16 cellular contexts compared by ENCODE assay signal in genomic region chr13:49302817-49303216, GRCh38. TPM values are rescaled to one million over a fixed set of nuclear protein-coding genes. Genes with fewer than 3 reads are reported as not detected.
DNase-seq lines count a peak whose midpoint lies in the region; ATAC-seq and TF ChIP-seq lines count a peak whose summit lies in the region.
"Had no signal": no experiment of that assay in that cellular context is flagged by ENCODE, and none has a peak within 500 bp of the region (broad histone marks: within the 10 kb centered on the region; RNA-seq: fewer than 3 reads in every experiment).

No MANE protein-coding gene starts in this region.

- no TSS peak for BruUV-seq in Calu3 (replicated peaks; lab: Mats Ljungman, UMichigan)

- ATAC-seq in T-helper 17 cell = no peak
- ATAC-seq in HG02885 (IDR thresholded peaks at IDR 0.05; ENCODE audit: poor library complexity, unreplicated experiment) = no peak
- no peak for ATAC-seq in HG03354 (IDR thresholded peaks at IDR 0.05; ENCODE audit: poor library complexity, severe bottlenecking, unreplicated experiment)
- no peak for ATAC-seq in GM18858 (IDR thresholded peaks at IDR 0.05; ENCODE audit: unreplicated experiment)
- ATAC-seq: esophagus mucosa had no signal

- no peak overlapping the region for H3K27ac ChIP-seq in BLaER1

- no peaks in the 10 kb centered on the region for H3K27me3 ChIP-seq in BLaER1
- H3K27me3 ChIP-seq: ovary had no signal

- intact Hi-C loops in Calu3 (cut with micrococcal nuclease; ENCODE audit: unreplicated experiment) = no loop called here

- TF ChIP-seq CTCF in Calu3 (IDR thresholded peaks at IDR 0.05; ENCODE audit: unreplicated experiment) (no peak), neural crest cell (conservative IDR thresholded peaks at IDR 0.05) (no peak)

- CTCF ChIA-PET in Calu3 (lab: Charles Lee) = interaction anchor here (1.8 kb wide), 1 partner anchor 141 kb away, joined by 4 read pairs; the partner anchor contains the start of genes CAB39L and SETDB2

- no peaks in the 10 kb centered on the region for H3K27me3 Mint-ChIP-seq in Calu3 (ENCODE audit: unreplicated experiment)
- H3K27me3 Mint-ChIP-seq in T-helper 17 cell = no peaks in the 10 kb centered on the region
- no peaks in the 10 kb centered on the region for H3K27me3 Mint-ChIP-seq in neural crest cell (ENCODE audit: low read depth)
- H3K27me3 Mint-ChIP-seq: activated B cell treated with CpG ODN at 0.5 μM for 24 hours; activated naive CD8-positive, alpha-beta T cell treated with anti-CD3 and anti-CD28 coated beads for 36 hours had no signal

- peak overlapping the region; percentile 68 for H3K4me2 ChIP-seq in BLaER1

- H3K4me1 Mint-ChIP-seq in Calu3 (ENCODE audit: low read depth, unreplicated experiment) (peaks cover 46% of the 10 kb centered on the region), T-helper 17 cell (peaks cover 21% of the 10 kb centered on the region), neural crest cell (peaks cover 55% of the 10 kb centered on the region)

- H3K4me3 Mint-ChIP-seq in Calu3 (ENCODE audit: low read depth, unreplicated experiment) (no peak overlapping the region), T-helper 17 cell (no peak overlapping the region), neural crest cell (no peak overlapping the region)
- H3K4me3 Mint-ChIP-seq: activated B cell treated with CpG ODN at 0.5 μM for 24 hours; activated naive CD8-positive, alpha-beta T cell treated with anti-CD3 and anti-CD28 coated beads for 36 hours had no signal

- no peak overlapping the region for H3K9ac ChIP-seq in BLaER1

- DNase-seq in Calu3 (no peak), T-helper 17 cell (no peak), neural crest cell (ENCODE audit: low read depth, low spot score) (no peak), activated gamma-delta T cell (lab: John Stamatoyannopoulos, UW) (no peak)
- DNase-seq: activated B cell treated with CpG ODN at 0.5 μM for 24 hours; activated naive CD8-positive, alpha-beta T cell treated with anti-CD3 and anti-CD28 coated beads for 36 hours; activated T-cell treated with anti-CD3 and anti-CD28 coated beads, Interleukin-2, amount 50 U/mL, for 48 hours; NCI-H1436; NCI-H524; ovary; PC-3 had no signal

- H3K9me3 ChIP-seq in BLaER1 (no peaks in the 10 kb centered on the region), T-helper 17 cell (ENCODE audit: control insufficient read depth, low read length, poor library complexity, severe bottlenecking) (no peaks in the 10 kb centered on the region)
- H3K9me3 ChIP-seq: ovary had no signal

- no peaks in the 10 kb centered on the region for H3K36me3 ChIP-seq in BLaER1
- H3K36me3 ChIP-seq: ovary had no signal

- H4K20me1 ChIP-seq in BLaER1 = no peaks in the 10 kb centered on the region

- no peak overlapping the region for H3K4me3 ChIP-seq in BLaER1
- H3K4me3 ChIP-seq: ovary had no signal

- H3K27ac Mint-ChIP-seq in Calu3 (ENCODE audit: unreplicated experiment) (peak overlapping the region; percentile 13), T-helper 17 cell (peak overlapping the region; percentile 84), neural crest cell (ENCODE audit: unreplicated experiment) (peak overlapping the region; percentile 95)
- H3K27ac Mint-ChIP-seq: activated B cell treated with CpG ODN at 0.5 μM for 24 hours; activated naive CD8-positive, alpha-beta T cell treated with anti-CD3 and anti-CD28 coated beads for 36 hours had no signal

- H3K4me1 ChIP-seq in BLaER1 = peaks cover 67% of the 10 kb centered on the region

- no peaks in the 10 kb centered on the region for H3K36me3 Mint-ChIP-seq in Calu3 (ENCODE audit: insufficient read depth, unreplicated experiment)
- H3K36me3 Mint-ChIP-seq in T-helper 17 cell (ENCODE audit: low read depth) = peaks cover 2% of the 10 kb centered on the region
- no peaks in the 10 kb centered on the region for H3K36me3 Mint-ChIP-seq in neural crest cell (ENCODE audit: low read depth)
- H3K36me3 Mint-ChIP-seq: activated naive CD8-positive, alpha-beta T cell treated with anti-CD3 and anti-CD28 coated beads for 36 hours had no signal

- H3K9me3 Mint-ChIP-seq in Calu3 (ENCODE audit: low read depth, unreplicated experiment) = no peaks in the 10 kb centered on the region
- H3K9me3 Mint-ChIP-seq in neural crest cell = no peaks in the 10 kb centered on the region
- H3K9me3 Mint-ChIP-seq: activated B cell treated with CpG ODN at 0.5 μM for 24 hours; activated naive CD8-positive, alpha-beta T cell treated with anti-CD3 and anti-CD28 coated beads for 36 hours had no signal

RNA-seq across cellular contexts. Expression of gene CDADC1, which starts 55.1 kb away (rescaled TPM):
- 6.4 and 7.8 TPM in 2 replicates for total RNA-seq in Calu3 (2022)
- 10 to 100 TPM; 16.5 to 18.6 TPM for total RNA-seq in T-helper 17 cell
- 13.9 and 15.6 TPM in 2 replicates for total RNA-seq in neural crest cell

Comparison
In these comparisons a context has a peak if more than half of its experiments do, and no peak if none do; other contexts are left out.
1. H3K27ac Mint-ChIP-seq: peak in every context shown above with its lines; median percentile 95 in neural crest cell; 84 in T-helper 17 cell; 13 in Calu3.